6 cellular contexts compared by ENCODE assay signal in genomic region chr3:182768413-182768812, GRCh38.
"Had no signal": no experiment of that assay in that cellular context is flagged by ENCODE, and none has a peak within 500 bp of the region (broad histone marks: within the 10 kb centered on the region; RNA-seq: fewer than 3 reads in every experiment).

No MANE protein-coding gene starts in this region.

- H3K36me3 Mint-ChIP-seq: IgD-negative memory B cell had no signal

- DNase-seq: IMR-90, KBM-7 had no signal

- ATAC-seq: HepG2, K562 had no signal

- H3K4me3 ChIP-seq: K562 had no signal

- H3K4me3 Mint-ChIP-seq: IgD-negative memory B cell had no signal

- H3K27ac ChIP-seq: HL-60 had no signal

- H3K27ac Mint-ChIP-seq: IgD-negative memory B cell had no signal
